ENCODE assay signal across 21 cellular contexts in genomic region chr13:113932060-113932459, GRCh38. TPM values are rescaled to one million over a fixed set of nuclear protein-coding genes. Genes with fewer than 3 reads are reported as not detected.
DNase-seq lines count a peak whose midpoint lies in the region; ATAC-seq, FAIRE-seq and TF ChIP-seq lines count a peak whose summit lies in the region.
"Had no signal": no experiment of that assay in that cellular context is flagged by ENCODE, and none has a peak within 500 bp of the region (broad histone marks: within the 10 kb centered on the region; RNA-seq: fewer than 3 reads in every experiment).

No MANE protein-coding gene starts in this region.

- H3K4me1 Mint-ChIP-seq in activated CD4-positive, alpha-beta T cell treated with anti-CD3 and anti-CD28 coated beads for 36 hours, result peaks cover 11% of the 10 kb centered on the region
- H3K4me1 Mint-ChIP-seq in T-helper 17 cell, result peaks cover 4% of the 10 kb centered on the region
- peaks cover 2 to 8% (median 7%) of the 10 kb centered on the region in 4 donors for H3K4me1 Mint-ChIP-seq in CD4-positive, alpha-beta memory T cell

- no peak overlapping the region for H3K27ac ChIP-seq in osteoblast (ENCODE audit: low read depth, low read length)
- H3K27ac ChIP-seq in stomach, result no peak overlapping the region
- no peak overlapping the region for H3K27ac ChIP-seq in CD4-positive, alpha-beta memory T cell (ENCODE audit: low read depth, low read length)
- H3K27ac ChIP-seq: RWPE1 had no signal

- H3K27me3 ChIP-seq in osteoblast (ENCODE audit: insufficient read depth, low read length) (no peaks in the 10 kb centered on the region), stomach (peaks cover 0 to 21% (median 7%) of the 10 kb centered on the region in 3 donors)
- H3K27me3 ChIP-seq in CD4-positive, alpha-beta memory T cell (ENCODE audit: insufficient read depth, low read length), result no peaks in the 10 kb centered on the region
- H3K27me3 ChIP-seq: BE2C had no signal

- ATAC-seq in activated CD4-positive, alpha-beta T cell treated with anti-CD3 and anti-CD28 coated beads for 36 hours, result no peak
- no peak for ATAC-seq in T-helper 17 cell
- ATAC-seq in GM18498 (IDR thresholded peaks at IDR 0.05; ENCODE audit: unreplicated experiment), result no peak
- ATAC-seq: GM23338 had no signal

- no peak overlapping the region for H3K27ac Mint-ChIP-seq in activated CD4-positive, alpha-beta T cell treated with anti-CD3 and anti-CD28 coated beads for 36 hours
- H3K27ac Mint-ChIP-seq in T-helper 17 cell, result no peak overlapping the region
- H3K27ac Mint-ChIP-seq in CD4-positive, alpha-beta memory T cell, result no peak overlapping the region
- H3K27ac Mint-ChIP-seq: CD4-positive, alpha-beta T cell; GM23338 had no signal

- H3K36me3 Mint-ChIP-seq in activated CD4-positive, alpha-beta T cell treated with anti-CD3 and anti-CD28 coated beads for 36 hours (ENCODE audit: low read depth), result no peaks in the 10 kb centered on the region
- no peaks in the 10 kb centered on the region for H3K36me3 Mint-ChIP-seq in T-helper 17 cell (ENCODE audit: low read depth)
- H3K36me3 Mint-ChIP-seq in CD4-positive, alpha-beta memory T cell, result no peaks in the 10 kb centered on the region

- intact Hi-C loops in activated CD4-positive, alpha-beta T cell treated with anti-CD3 and anti-CD28 coated beads for 36 hours (cut with DNase I, micrococcal nuclease), result no loop called here
- intact Hi-C loops in stomach (cut with DNase I; ENCODE audit: low total_unique reads), result no loop called here
- intact Hi-C loops in CD4-positive, alpha-beta memory T cell (cut with micrococcal nuclease), result no loop called here

- FAIRE-seq in HTR-8/SVneo (lab: Jason Lieb, UNC), result no peak

- H3K4me3 Mint-ChIP-seq in activated CD4-positive, alpha-beta T cell treated with anti-CD3 and anti-CD28 coated beads for 36 hours, result no peak overlapping the region
- H3K4me3 Mint-ChIP-seq in T-helper 17 cell, result peak overlapping the region; percentile 15
- H3K4me3 Mint-ChIP-seq in CD4-positive, alpha-beta memory T cell, result peak overlapping the region in 1 of 8 donors; percentile 32
- H3K4me3 Mint-ChIP-seq: CD4-positive, alpha-beta T cell; GM23338 had no signal

- no peak overlapping the region for H3K4me2 ChIP-seq in osteoblast (ENCODE audit: insufficient read depth, low read length)
- H3K4me2 ChIP-seq: GM23338 had no signal

- H3K36me3 ChIP-seq in osteoblast (ENCODE audit: insufficient read depth, low read length) (no peaks in the 10 kb centered on the region), stomach (no peaks in the 10 kb centered on the region)
- H3K36me3 ChIP-seq in CD4-positive, alpha-beta memory T cell (ENCODE audit: insufficient read depth, low read length), result no peaks in the 10 kb centered on the region
- H3K36me3 ChIP-seq: BE2C had no signal

- H3K27me3 Mint-ChIP-seq in activated CD4-positive, alpha-beta T cell treated with anti-CD3 and anti-CD28 coated beads for 36 hours, result no peaks in the 10 kb centered on the region
- peaks cover 5% of the 10 kb centered on the region for H3K27me3 Mint-ChIP-seq in T-helper 17 cell
- peaks cover 0 to 8% of the 10 kb centered on the region in 2 donors for H3K27me3 Mint-ChIP-seq in CD4-positive, alpha-beta memory T cell
- H3K27me3 Mint-ChIP-seq: CD4-positive, alpha-beta T cell had no signal

- H2AFZ ChIP-seq in osteoblast (ENCODE audit: low read length), result no peak overlapping the region
- H2AFZ ChIP-seq: GM23338 had no signal

- no peak for TF ChIP-seq CTCF in osteoblast (IDR thresholded peaks at IDR 0.05; ENCODE audit: extremely low read depth, low read depth, low read length)
- no peak for TF ChIP-seq CTCF in stomach (IDR thresholded peaks at IDR 0.05)

- POLR2A ChIA-PET in activated CD4-positive, alpha-beta T cell treated with anti-CD3 and anti-CD28 coated beads for 36 hours (lab: Charles Lee), result no interaction called here
- POLR2A ChIA-PET in CD4-positive, alpha-beta memory T cell (lab: Charles Lee; ENCODE audit: partially characterized antibody), result interaction anchor here (1.1 kb wide), 1 partner anchor 8 kb away, joined by 4 read pairs; no protein-coding TSS in a partner anchor

- CTCF ChIA-PET in activated CD4-positive, alpha-beta T cell treated with anti-CD3 and anti-CD28 coated beads for 36 hours (lab: Charles Lee), result interaction anchor here (0.6 kb wide), 1 partner anchor 84 kb away, joined by 4 read pairs; no protein-coding TSS in a partner anchor
- CTCF ChIA-PET in CD4-positive, alpha-beta memory T cell (lab: Charles Lee; ENCODE audit: partially characterized antibody), result no interaction called here

- H3K9me3 ChIP-seq in T-helper 17 cell (ENCODE audit: control insufficient read depth, low read length, poor library complexity, severe bottlenecking), result no peaks in the 10 kb centered on the region
- H3K9me3 ChIP-seq in osteoblast (ENCODE audit: low read depth, low read length), result no peaks in the 10 kb centered on the region
- no peaks in the 10 kb centered on the region for H3K9me3 ChIP-seq in stomach
- no peaks in the 10 kb centered on the region for H3K9me3 ChIP-seq in CD4-positive, alpha-beta memory T cell (ENCODE audit: control insufficient read depth in 1 of 2, low read length in 2 of 2)
- H3K9me3 ChIP-seq: BE2C had no signal

- H3K9me3 Mint-ChIP-seq in activated CD4-positive, alpha-beta T cell treated with anti-CD3 and anti-CD28 coated beads for 36 hours (ENCODE audit: low read depth), result no peaks in the 10 kb centered on the region
- peaks cover 0 to 15% (median 3%) of the 10 kb centered on the region in 8 donors for H3K9me3 Mint-ChIP-seq in CD4-positive, alpha-beta memory T cell
- H3K9me3 Mint-ChIP-seq: CD4-positive, alpha-beta T cell; GM23338 had no signal

- H3K4me1 ChIP-seq in osteoblast (ENCODE audit: insufficient read depth, low read length), result peaks cover 23% of the 10 kb centered on the region
- H3K4me1 ChIP-seq in stomach, result peaks cover 15 to 33% (median 28%) of the 10 kb centered on the region in 4 donors
- H3K4me1 ChIP-seq in CD4-positive, alpha-beta memory T cell (ENCODE audit: insufficient read depth, low read length), result peaks cover 10% of the 10 kb centered on the region
- H3K4me1 ChIP-seq: BE2C had no signal

- no peak for TF ChIP-seq POLR2A in stomach (IDR thresholded peaks at IDR 0.05)

- H3K4me3 ChIP-seq in osteoblast (ENCODE audit: insufficient read depth, low read length), result no peak overlapping the region
- no peak overlapping the region for H3K4me3 ChIP-seq in stomach
- no peak overlapping the region for H3K4me3 ChIP-seq in CD4-positive, alpha-beta memory T cell (ENCODE audit: low read length in 2 of 2)
- H3K4me3 ChIP-seq: GM23338 had no signal

- peak; percentile 1 for DNase-seq in activated CD4-positive, alpha-beta T cell treated with anti-CD3 and anti-CD28 coated beads for 36 hours
- DNase-seq in activated CD4-positive, alpha-beta T cell treated with anti-CD3 and anti-CD28 coated beads, Interleukin-2, amount 50 U/mL, for 48 hours, result no peak
- DNase-seq in T-helper 17 cell, result no peak
- peak; percentile 36 for DNase-seq in osteoblast (ENCODE audit: insufficient read length, low spot score, missing footprints)
- peak; percentile 5 for DNase-seq in stomach
- DNase-seq in HTR-8/SVneo (ENCODE audit: insufficient read length, low spot score), result no peak
- DNase-seq in CD4-positive, alpha-beta memory T cell, result no peak
- DNase-seq: 8988T, BE2C, Calu3, DMS53, KG1, NCI-H1436, NCI-H2029, NCI-H2171, NCI-H446 treated with DMSO at 0.1 percent for 48 hours, NCI-H748 treated with DMSO at 0.1 percent for 48 hours had no signal

- no peaks in the 10 kb centered on the region for H3K79me2 ChIP-seq in osteoblast (ENCODE audit: insufficient read depth, low read length)

- H4K20me1 ChIP-seq in osteoblast (ENCODE audit: insufficient read depth, low read length), result no peaks in the 10 kb centered on the region

- 83 to 91% (median 89%) methylated on average over 11 of the region's 11 CpGs for WGBS in stomach, 5 donors

- TF ChIP-seq EP300 in stomach (IDR thresholded peaks at IDR 0.05), result no peak

RNA-seq across cellular contexts. Expression of gene C13orf46, which starts 41.8 kb away (rescaled TPM):
- 1 to 10 TPM; 1.6 to 2.2 TPM for total RNA-seq in activated CD4-positive, alpha-beta T cell treated with anti-CD3 and anti-CD28 coated beads for 36 hours
- total RNA-seq in T-helper 17 cell (10 to 100 TPM; 18.6 to 22.6 TPM), osteoblast (0.36 and 0.59 TPM in 2 replicates), stomach (10 to 100 TPM in 2 of 5 donors, 1 to 10 TPM in 1, under 1 TPM in 1, not detected in 1; 0.58 to 32.6 (median 12.0) TPM)
- polyA plus RNA-seq in stomach, result 10 to 100 TPM in 1 of 3 donors, 1 to 10 TPM in 1, under 1 TPM in 1; 0.95 to 17.6 (median 8.7) TPM
- 10 to 100 TPM; 13.9 to 14.2 TPM for total RNA-seq in CD4-positive, alpha-beta memory T cell
- 1 to 10 TPM in 1 of 2 donors, not detected in 1; 1.5 TPM for polyA plus RNA-seq in CD4-positive, alpha-beta memory T cell

Comparison
In these comparisons a context has a peak if more than half of its experiments do, and no peak if none do; other contexts are left out.
1. DNase-seq: peak in activated CD4-positive, alpha-beta T cell treated with anti-CD3 and anti-CD28 coated beads for 36 hours (single experiment), osteoblast (single experiment) and stomach (single experiment); none in activated CD4-positive, alpha-beta T cell treated with anti-CD3 and anti-CD28 coated beads, Interleukin-2, amount 50 U/mL, for 48 hours (0 of 2), T-helper 17 cell (0 of 3), HTR-8/SVneo (single experiment) and CD4-positive, alpha-beta memory T cell (0 of 5).